ENCODE assay signal across 16 cellular contexts in genomic region chr2:69291004-69291650, GRCh38.
DNase-seq lines count a peak whose midpoint lies in the region; ATAC-seq, FAIRE-seq and TF ChIP-seq lines count a peak whose summit lies in the region.
"Had no signal": no experiment of that assay in that cellular context is flagged by ENCODE, and none has a peak within 500 bp of the region (broad histone marks: within the 10 kb centered on the region; RNA-seq: fewer than 3 reads in every experiment).

No MANE protein-coding gene starts in this region.

- no peak overlapping the region for H3K4me3 ChIP-seq in fibroblast of mammary gland (ENCODE audit: control insufficient read depth, low read depth, low read length)
- H3K4me3 ChIP-seq: gastrocnemius medialis, tibial artery had no signal

- POLR2A ChIA-PET in GM10248 (lab: Yijun Ruan, JAX): no interaction called here

- TF ChIP-seq CTCF in fibroblast of mammary gland (conservative IDR thresholded peaks at IDR 0.05; ENCODE audit: control insufficient read depth, insufficient read depth, low read depth, low read length): no peak
- TF ChIP-seq CTCF in GM10248 (IDR thresholded peaks at IDR 0.05; ENCODE audit: control extremely low read depth, extremely low read depth, low read depth, missing control alignments): no peak

- no peak for ATAC-seq in GM18907 (IDR thresholded peaks at IDR 0.05; ENCODE audit: unreplicated experiment)
- ATAC-seq: activated T-cell treated with anti-CD3 and anti-CD28 coated beads, Interleukin-2, amount 50 U/mL, for 4 hours; gastrocnemius medialis had no signal

- CTCF ChIA-PET in GM10248 (lab: Yijun Ruan, JAX): no interaction called here

- intact Hi-C loops in posterior vena cava (cut with DNase I): no loop called here

- peak; percentile 85 for FAIRE-seq in RCC 7860 (lab: Jason Lieb, UNC)

- DNase-seq in AG08395 (ENCODE audit: low spot score) (peak; percentile 65), RCC 7860 (ENCODE audit: low spot score) (peak; percentile 47), fibroblast of mammary gland (ENCODE audit: low read depth) (peak; percentile 81), myocyte (ENCODE audit: low read depth) (peak; percentile 44), posterior vena cava (ENCODE audit: low spot score) (no peak), GM10248 (ENCODE audit: extremely low spot score) (no peak), NCI-H1417 treated with DMSO at 0.1 percent for 48 hours (lab: John Stamatoyannopoulos, UW) (no peak)
- DNase-seq: activated T-cell treated with anti-CD3 and anti-CD28 coated beads, Interleukin-2, amount 50 U/mL, for 4 hours; gastrocnemius medialis; GDM1; MV-4-11; NCI-H524; retina; SHP77 treated with DMSO at 0.1 percent for 48 hours; tibial artery had no signal

Comparison
In these comparisons a context has a peak if more than half of its experiments do, and no peak if none do; other contexts are left out.
1. DNase-seq: peak in AG08395 (single experiment), RCC 7860 (single experiment), fibroblast of mammary gland (single experiment) and myocyte (single experiment); none in posterior vena cava (single experiment), GM10248 (single experiment) and NCI-H1417 treated with DMSO at 0.1 percent for 48 hours (single experiment).